Comparison of ENCODE assay signal across 12 cellular contexts in genomic region chr16:85167589-85168537, GRCh38. TPM values are rescaled to one million over a fixed set of nuclear protein-coding genes. Genes with fewer than 3 reads are reported as not detected.
DNase-seq lines count a peak whose midpoint lies in the region; ATAC-seq and TF ChIP-seq lines count a peak whose summit lies in the region.
"Had no signal": no experiment of that assay in that cellular context is flagged by ENCODE, and none has a peak within 500 bp of the region (broad histone marks: within the 10 kb centered on the region; RNA-seq: fewer than 3 reads in every experiment).

No MANE protein-coding gene starts in this region.

- H3K9me3 ChIP-seq in AG04450 (ENCODE audit: control insufficient read depth, insufficient read depth, low read length), result peaks cover 13% of the 10 kb centered on the region; the same call in 1 of the 2 replicates
- no peaks in the 10 kb centered on the region for H3K9me3 ChIP-seq in naive thymus-derived CD4-positive, alpha-beta T cell (ENCODE audit: control insufficient read depth in 2 of 3, low read length in 3 of 3)
- H3K9me3 ChIP-seq: vagina had no signal

- CTCF ChIA-PET in AG04450 (lab: Charles Lee), result no interaction called here
- CTCF ChIA-PET in naive thymus-derived CD4-positive, alpha-beta T cell (lab: Charles Lee), result no interaction called here

- no peaks in the 10 kb centered on the region for H3K36me3 Mint-ChIP-seq in glutamatergic neuron (ENCODE audit: unreplicated experiment)
- H3K36me3 Mint-ChIP-seq in naive thymus-derived CD4-positive, alpha-beta T cell, result no peaks in the 10 kb centered on the region
- H3K36me3 Mint-ChIP-seq: activated CD4-positive, alpha-beta memory T cell treated with anti-CD3 and anti-CD28 coated beads for 36 hours; memory B cell had no signal

- H3K36me3 ChIP-seq in naive thymus-derived CD4-positive, alpha-beta T cell (ENCODE audit: control insufficient read depth in 2 of 3, insufficient read depth in 3 of 3, low read length in 3 of 3), result no peaks in the 10 kb centered on the region
- H3K36me3 ChIP-seq: vagina had no signal

- H3K27me3 Mint-ChIP-seq in glutamatergic neuron (ENCODE audit: unreplicated experiment), result peaks cover 8% of the 10 kb centered on the region
- peaks cover 22 to 55% (median 36%) of the 10 kb centered on the region in 5 donors for H3K27me3 Mint-ChIP-seq in naive thymus-derived CD4-positive, alpha-beta T cell

- H3K27ac Mint-ChIP-seq in glutamatergic neuron (ENCODE audit: unreplicated experiment), result peak overlapping the region; percentile 80
- H3K27ac Mint-ChIP-seq in naive thymus-derived CD4-positive, alpha-beta T cell, result no peak overlapping the region
- H3K27ac Mint-ChIP-seq: activated CD4-positive, alpha-beta memory T cell treated with anti-CD3 and anti-CD28 coated beads for 36 hours; memory B cell had no signal

- H3K27me3 ChIP-seq in AG04450 (ENCODE audit: control insufficient read depth, insufficient read depth, low read length), result no peaks in the 10 kb centered on the region
- no peaks in the 10 kb centered on the region for H3K27me3 ChIP-seq in naive thymus-derived CD4-positive, alpha-beta T cell (ENCODE audit: control insufficient read depth in 2 of 2, insufficient read depth in 2 of 2, low read length in 2 of 2)
- H3K27me3 ChIP-seq: vagina had no signal

- peaks cover 35% of the 10 kb centered on the region for H3K4me1 Mint-ChIP-seq in glutamatergic neuron (ENCODE audit: low read depth, unreplicated experiment)
- peaks cover 0 to 6% (median 2%) of the 10 kb centered on the region in 7 donors for H3K4me1 Mint-ChIP-seq in naive thymus-derived CD4-positive, alpha-beta T cell
- H3K4me1 Mint-ChIP-seq: memory B cell had no signal

- H3K27ac ChIP-seq in AG04450 (ENCODE audit: low read depth, low read length), result no peak overlapping the region
- H3K27ac ChIP-seq in naive thymus-derived CD4-positive, alpha-beta T cell (ENCODE audit: low read depth, low read length), result no peak overlapping the region
- H3K27ac ChIP-seq: vagina had no signal

- no peaks in the 10 kb centered on the region for H3K4me1 ChIP-seq in naive thymus-derived CD4-positive, alpha-beta T cell (ENCODE audit: control insufficient read depth in 2 of 2, insufficient read depth in 2 of 2, low read length in 2 of 2)

- peaks cover 26% of the 10 kb centered on the region for H3K9me3 Mint-ChIP-seq in glutamatergic neuron (ENCODE audit: unreplicated experiment)
- H3K9me3 Mint-ChIP-seq in naive thymus-derived CD4-positive, alpha-beta T cell, result no peaks in the 10 kb centered on the region
- H3K9me3 Mint-ChIP-seq: activated CD4-positive, alpha-beta memory T cell treated with anti-CD3 and anti-CD28 coated beads for 36 hours had no signal

- H3K4me3 ChIP-seq in AG04450 (ENCODE audit: low read depth, low read length), result 0 out of 2 replicates have a peak overlapping the region, but pooled peaks have one; percentile 4
- H3K4me3 ChIP-seq in naive thymus-derived CD4-positive, alpha-beta T cell (ENCODE audit: low read length), result no peak overlapping the region

- no peak for ATAC-seq in naive thymus-derived CD4-positive, alpha-beta T cell
- ATAC-seq in HG03565 (IDR thresholded peaks at IDR 0.05; ENCODE audit: unreplicated experiment) (no peak), GM18511 (IDR thresholded peaks at IDR 0.05; ENCODE audit: unreplicated experiment) (no peak)

- peak overlapping the region; percentile 70 for H3K4me3 Mint-ChIP-seq in glutamatergic neuron (ENCODE audit: unreplicated experiment)
- H3K4me3 Mint-ChIP-seq in naive thymus-derived CD4-positive, alpha-beta T cell, result peak overlapping the region in 8 of 10 donors; percentile 3 to 77 (median 51)
- H3K4me3 Mint-ChIP-seq: activated CD4-positive, alpha-beta memory T cell treated with anti-CD3 and anti-CD28 coated beads for 36 hours had no signal

- no peak for TF ChIP-seq CTCF in AG04450 (IDR thresholded peaks at IDR 0.05; ENCODE audit: low read depth, low read length)
- no peak for TF ChIP-seq CTCF in glutamatergic neuron (IDR thresholded peaks at IDR 0.05; ENCODE audit: partially characterized antibody, unreplicated experiment)

- POLR2A ChIA-PET in AG04450 (lab: Yijun Ruan, JAX), result no interaction called here
- POLR2A ChIA-PET in naive thymus-derived CD4-positive, alpha-beta T cell (lab: Charles Lee), result no interaction called here

- DNase-seq in AG04450 (ENCODE audit: low read depth, low spot score) (no peak), HuH-7 (ENCODE audit: low spot score) (peak; percentile 90), glutamatergic neuron (no peak), GM19238 (ENCODE audit: insufficient read length, low spot score) (no peak), GF-D8 (lab: John Stamatoyannopoulos, UW) (no peak)
- DNase-seq in naive thymus-derived CD4-positive, alpha-beta T cell, result no peak
- DNase-seq: activated CD4-positive, alpha-beta memory T cell treated with anti-CD3 and anti-CD28 coated beads for 36 hours; cortex of kidney had no signal

- intact Hi-C loops in naive thymus-derived CD4-positive, alpha-beta T cell (cut with micrococcal nuclease), result no loop called here

RNA-seq across cellular contexts. Expression of gene CIBAR2, which starts 55.6 kb away (rescaled TPM):
- polyA plus RNA-seq in AG04450 (2011; rRNA removed), result 0.31 and 0.41 TPM in 2 replicates
- polyA minus RNA-seq in AG04450 (2011; rRNA and poly(A)+ RNA removed), result not detected in 2 replicates
- not detected for total RNA-seq in glutamatergic neuron (ENCODE audit: unreplicated experiment)
- total RNA-seq in naive thymus-derived CD4-positive, alpha-beta T cell, result not detected
- not detected for polyA plus RNA-seq in naive thymus-derived CD4-positive, alpha-beta T cell
- total RNA-seq: activated CD4-positive, alpha-beta memory T cell treated with anti-CD3 and anti-CD28 coated beads for 36 hours; vagina had no signal
